ENCODE assay signal across 8 cellular contexts in genomic region chr4:7041851-7042696, GRCh38. TPM values are rescaled to one million over a fixed set of nuclear protein-coding genes. Genes with fewer than 3 reads are reported as not detected.
DNase-seq lines count a peak whose midpoint lies in the region; ATAC-seq and TF ChIP-seq lines count a peak whose summit lies in the region.

No MANE protein-coding gene starts in this region.

- no peaks in the 10 kb centered on the region for H3K27me3 Mint-ChIP-seq in activated T-cell treated with anti-CD3 and anti-CD28 coated beads, Interleukin-2, amount 50 U/mL, for 4 hours (ENCODE audit: low read depth)

- H3K4me1 ChIP-seq in gastroesophageal sphincter (peaks cover 0 to 45% (median 29%) of the 10 kb centered on the region in 3 donors), neutrophil (ENCODE audit: control insufficient read depth in 1 of 2, insufficient read depth in 1 of 2, low read depth in 1 of 2, low read length in 1 of 2) (peaks cover 46 to 52% of the 10 kb centered on the region in 2 experiments)

- H3K27me3 ChIP-seq in gastroesophageal sphincter = no peaks in the 10 kb centered on the region
- peaks cover 4% of the 10 kb centered on the region for H3K27me3 ChIP-seq in neutrophil

- TF ChIP-seq CTCF in gastroesophageal sphincter (IDR thresholded peaks at IDR 0.05) = no peak
- no peak for TF ChIP-seq CTCF in neutrophil (IDR thresholded peaks at IDR 0.05)

- peak overlapping the region; percentile 77 for H3K4me3 Mint-ChIP-seq in activated T-cell treated with anti-CD3 and anti-CD28 coated beads, Interleukin-2, amount 50 U/mL, for 4 hours

- no peaks in the 10 kb centered on the region for H3K9me3 Mint-ChIP-seq in activated T-cell treated with anti-CD3 and anti-CD28 coated beads, Interleukin-2, amount 50 U/mL, for 4 hours

- H3K27ac ChIP-seq in gastroesophageal sphincter (peak overlapping the region; percentile 2 to 87 (median 78)), neutrophil (peak overlapping the region; percentile 90)

- 7 to 10% methylated on average over 30 to 33 of the region's 55 CpGs for WGBS in gastroesophageal sphincter (ENCODE audit: low coverage in 1 of 2), 2 donors

- CTCF ChIA-PET in HEK293T (lab: Yijun Ruan, JAX) = interaction anchor here (0.6 to 1.5 kb wide), 8 partner anchors 11 to 68 kb away, joined by 3 to 14 read pairs (median 4); partner anchors contain the start of gene GRPEL1

- no peaks in the 10 kb centered on the region for H3K36me3 Mint-ChIP-seq in activated T-cell treated with anti-CD3 and anti-CD28 coated beads, Interleukin-2, amount 50 U/mL, for 4 hours (ENCODE audit: insufficient read depth)

- DNase-seq in NCI-H1417 (lab: John Stamatoyannopoulos, UW) = peak; percentile 79 to 83 (median 81)
- DNase-seq in NCI-H1417 treated with DMSO at 0.1 percent for 48 hours (lab: John Stamatoyannopoulos, UW) = no peak
- DNase-seq in HEK293T (ENCODE audit: extremely low spot score) = peak; percentile 51
- DNase-seq in NCI-H187 (lab: John Stamatoyannopoulos, UW) = peak; percentile 23 to 51
- DNase-seq in activated T-cell treated with anti-CD3 and anti-CD28 coated beads, Interleukin-2, amount 50 U/mL, for 4 hours = no peak
- DNase-seq in NCI-H2081 (lab: John Stamatoyannopoulos, UW) = no peak

- POLR2A ChIA-PET in HEK293T (lab: Yijun Ruan, JAX) = interaction anchor here (0.8 to 7.8 kb wide), 4 partner anchors 13 to 55 kb away, joined by 3 to 67 read pairs (median 4); partner anchors contain the start of gene GRPEL1

- peaks cover 43% of the 10 kb centered on the region for H3K4me1 Mint-ChIP-seq in activated T-cell treated with anti-CD3 and anti-CD28 coated beads, Interleukin-2, amount 50 U/mL, for 4 hours (ENCODE audit: low read depth)

- H3K9me3 ChIP-seq in gastroesophageal sphincter = no peaks in the 10 kb centered on the region
- no peaks in the 10 kb centered on the region for H3K9me3 ChIP-seq in neutrophil

- TF ChIP-seq POLR2A in gastroesophageal sphincter (IDR thresholded peaks at IDR 0.05) = no peak

- H3K36me3 ChIP-seq in gastroesophageal sphincter (no peaks in the 10 kb centered on the region), neutrophil (peaks cover 7% of the 10 kb centered on the region)

- H3K4me3 ChIP-seq in gastroesophageal sphincter (peak overlapping the region; percentile 54 to 88), neutrophil (ENCODE audit: low read depth in 1 of 2, low read length in 1 of 2) (peak overlapping the region; percentile 76 to 85)

- peak in 1 of 2 donors; percentile 14 for ATAC-seq in activated T-cell treated with anti-CD3 and anti-CD28 coated beads, Interleukin-2, amount 50 U/mL, for 4 hours
- ATAC-seq in gastroesophageal sphincter = no peak

- TF ChIP-seq EP300 in gastroesophageal sphincter (IDR thresholded peaks at IDR 0.05) = no peak

TF ChIP-seq in HEK293T, 16 proteins besides CTCF, POLR2A, EP300 and RAD21:
- TF ChIP-seq HDGF (IDR thresholded peaks at IDR 0.05; ENCODE audit: borderline replicate concordance) = no peak
- TF ChIP-seq L3MBTL2 (conservative IDR thresholded peaks at IDR 0.05) = no peak
- no peak for TF ChIP-seq FOXM1 (IDR thresholded peaks at IDR 0.05; ENCODE audit: borderline replicate concordance)
- TF ChIP-seq NFRKB (IDR thresholded peaks at IDR 0.05) = no peak
- no peak for TF ChIP-seq PKNOX1 (IDR thresholded peaks at IDR 0.05)

RNA-seq across cellular contexts. Expression of gene TADA2B, which starts 1.1 kb away (rescaled TPM):
- total RNA-seq in activated T-cell treated with anti-CD3 and anti-CD28 coated beads, Interleukin-2, amount 50 U/mL, for 4 hours = 10 to 100 TPM; 16.9 to 21.3 (median 17.0) TPM
- 10 to 100 TPM; 20.5 to 37.3 (median 28.1) TPM for total RNA-seq in gastroesophageal sphincter

RNA-seq across cellular contexts. Expression of gene GRPEL1, which starts 25.8 kb away (rescaled TPM):
- 100 to 1,000 TPM; 129 to 146 (median 136) TPM for total RNA-seq in activated T-cell treated with anti-CD3 and anti-CD28 coated beads, Interleukin-2, amount 50 U/mL, for 4 hours
- 10 to 100 TPM; 14.0 to 32.8 (median 23.9) TPM for total RNA-seq in gastroesophageal sphincter

Comparison
In these comparisons a context has a peak if more than half of its experiments do, and no peak if none do; other contexts are left out.
1. DNase-seq: peak in NCI-H1417 (3 of 3), HEK293T (single experiment) and NCI-H187 (2 of 2); none in NCI-H1417 treated with DMSO at 0.1 percent for 48 hours (single experiment), activated T-cell treated with anti-CD3 and anti-CD28 coated beads, Interleukin-2, amount 50 U/mL, for 4 hours (single experiment) and NCI-H2081 (0 of 2).